Comparison of ENCODE assay signal across 16 cellular contexts in the genomic region with DNA sequence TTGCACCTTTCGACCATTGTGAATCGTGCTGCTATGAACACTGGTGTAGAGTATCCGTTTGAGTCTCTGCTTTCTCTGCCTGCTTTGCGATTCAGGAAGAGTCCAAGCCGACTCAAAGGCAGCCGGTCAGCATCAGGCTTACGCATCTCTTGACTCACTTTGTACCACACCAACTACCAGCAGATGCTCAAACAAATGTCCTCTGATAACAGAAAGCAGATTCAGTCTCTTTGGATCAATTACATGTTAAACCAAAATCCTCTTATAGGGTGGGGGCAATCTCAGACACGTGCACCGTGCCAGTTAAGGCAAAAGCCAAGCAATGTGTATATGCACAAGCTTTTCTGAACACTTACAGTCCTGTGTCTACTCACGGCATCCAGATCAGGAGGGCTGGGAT.
A peak's percentile ranks its signal among the peaks of the same experiment; 100 is the strongest.
DNase-seq lines count a peak whose midpoint lies in the region; ATAC-seq, FAIRE-seq and TF ChIP-seq lines count a peak whose summit lies in the region.
"Had no signal": no experiment of that assay in that cellular context is flagged by ENCODE, and none has a peak within 500 bp of the region (broad histone marks: within the 10 kb centered on the region; RNA-seq: fewer than 3 reads in every experiment).

No MANE protein-coding gene starts in this region.

- H3K27ac ChIP-seq in SK-N-SH (ENCODE audit: low read depth in 2 of 2, low read length in 1 of 2) = no peak overlapping the region
- no peak overlapping the region for H3K27ac ChIP-seq in GM23338 (ENCODE audit: low read depth)
- peak overlapping the region; percentile 79 for H3K27ac ChIP-seq in KMS-11
- H3K27ac ChIP-seq: foreskin keratinocyte had no signal

- intact Hi-C loops in natural killer cell (cut with micrococcal nuclease) = no loop called here

- no peaks in the 10 kb centered on the region for H4K20me1 ChIP-seq in SK-N-SH (ENCODE audit: insufficient read depth)
- no peaks in the 10 kb centered on the region for H4K20me1 ChIP-seq in GM23338 (replicated peaks; ENCODE audit: insufficient read depth)
- no peaks in the 10 kb centered on the region for H4K20me1 ChIP-seq in KMS-11 (ENCODE audit: insufficient read depth)

- no peak for TF ChIP-seq RAD21 in SK-N-SH (IDR thresholded peaks at IDR 0.05; ENCODE audit: low read length)

- H2AFZ ChIP-seq in SK-N-SH (ENCODE audit: low read depth) (no peak overlapping the region), GM23338 (peak overlapping the region; percentile 63; the same call in 1 of the 2 replicates), KMS-11 (ENCODE audit: low read depth) (peak overlapping the region; percentile 60)

- H3K9ac ChIP-seq in SK-N-SH = no peak overlapping the region
- peak overlapping the region; percentile 31; the same call in 1 of the 2 replicates for H3K9ac ChIP-seq in KMS-11

- H3K9me3 Mint-ChIP-seq in GM23338 (no peaks in the 10 kb centered on the region), natural killer cell (no peaks in the 10 kb centered on the region)
- H3K9me3 Mint-ChIP-seq: activated naive CD8-positive, alpha-beta T cell treated with anti-CD3 and anti-CD28 coated beads, Interleukin-2, amount 10 ng/mL, durations not matched to agents 7 days and 5 days; dendritic cell treated with granulocyte-macrophage colony-stimulating factor and Interleukin-4, amounts not matched to agents 40 ng/mL and 50 ng/mL, for 4 days; stimulated activated naive B cell treated with anti-CD40 and anti-IgM and Interleukin-4, amounts not matched to agents 10 μg/mL and 1 μg/mL and 100 μg/mL, for 72 hours; T-helper 1 cell treated with Interleukin-12 subunit alpha and Interleukin-12 subunit beta and Interleukin-4 antibody, amounts not matched to agents 30 μg/mL and 1 μg/mL, for 36 hours had no signal

- H3K27me3 ChIP-seq in SK-N-SH (ENCODE audit: insufficient read depth) (no peaks in the 10 kb centered on the region), GM23338 (ENCODE audit: insufficient read depth) (no peaks in the 10 kb centered on the region), KMS-11 (ENCODE audit: insufficient read depth, low read depth) (no peaks in the 10 kb centered on the region)
- H3K27me3 ChIP-seq: foreskin keratinocyte had no signal

- H3K9me2 ChIP-seq in SK-N-SH (no peaks in the 10 kb centered on the region), GM23338 (ENCODE audit: insufficient read depth) (no peaks in the 10 kb centered on the region)

- TF ChIP-seq CTCF in SK-N-SH (IDR thresholded peaks at IDR 0.05) (no peak), GM23338 (conservative IDR thresholded peaks at IDR 0.05; ENCODE audit: low read depth in 2 of 2) (no peak), KMS-11 (conservative IDR thresholded peaks at IDR 0.05; ENCODE audit: low read depth, low read length) (no peak), natural killer cell (IDR thresholded peaks at IDR 0.05) (no peak)

- FAIRE-seq in urothelium cell line (lab: Jason Lieb, UNC) = no peak

- DNase-seq in SK-N-SH (peak; percentile 19), GM23338 (ENCODE audit: low spot score) (no peak), natural killer cell (no peak), urothelium cell line (ENCODE audit: low spot score) (no peak), A172 (ENCODE audit: low spot score) (no peak), GM19240 (ENCODE audit: insufficient read length, low spot score) (no peak)
- DNase-seq: 8988T; activated naive CD8-positive, alpha-beta T cell treated with anti-CD3 and anti-CD28 coated beads, Interleukin-2, amount 10 ng/mL, durations not matched to agents 7 days and 5 days; DMS79; foreskin keratinocyte; NCI-H187 treated with DMSO at 0.1 percent for 48 hours; stimulated activated naive B cell treated with anti-CD40 and anti-IgM and Interleukin-4, amounts not matched to agents 10 μg/mL and 1 μg/mL and 100 μg/mL, for 72 hours had no signal

- H3K4me1 ChIP-seq in SK-N-SH (ENCODE audit: control insufficient read depth in 1 of 2, insufficient read depth in 2 of 2, low read depth in 1 of 2, low read length in 1 of 2) (peaks cover 0 to 12% of the 10 kb centered on the region in 2 experiments; a peak in 2 of 4 replicates), GM23338 (ENCODE audit: insufficient read depth) (peaks cover 16% of the 10 kb centered on the region), KMS-11 (ENCODE audit: low read depth, poor library complexity, severe bottlenecking) (peaks cover 53% of the 10 kb centered on the region)
- H3K4me1 ChIP-seq: foreskin keratinocyte had no signal

- H3K4me2 ChIP-seq in SK-N-SH = no peak overlapping the region
- H3K4me2 ChIP-seq in GM23338 = peak overlapping the region; percentile 69
- H3K4me2 ChIP-seq in KMS-11 = peak overlapping the region; percentile 64

- no peak for TF ChIP-seq EP300 in SK-N-SH (IDR thresholded peaks at IDR 0.05; ENCODE audit: borderline replicate concordance in 1 of 2, low read depth in 1 of 2, low read length in 1 of 2)

- peaks cover 18% of the 10 kb centered on the region for H3K4me1 Mint-ChIP-seq in GM23338
- H3K4me1 Mint-ChIP-seq in natural killer cell = peaks cover 15 to 18% of the 10 kb centered on the region in 2 donors

- POLR2A ChIA-PET in SK-N-SH (lab: Yijun Ruan, JAX) = no interaction called here

- no peaks in the 10 kb centered on the region for H3K36me3 ChIP-seq in SK-N-SH (replicated peaks in 1 of 2; ENCODE audit: control insufficient read depth in 1 of 2, insufficient read depth in 2 of 2, low read length in 1 of 2)
- no peaks in the 10 kb centered on the region for H3K36me3 ChIP-seq in GM23338 (ENCODE audit: insufficient read depth)
- no peaks in the 10 kb centered on the region for H3K36me3 ChIP-seq in KMS-11 (ENCODE audit: insufficient read depth)

- H3K9me3 ChIP-seq in SK-N-SH = no peaks in the 10 kb centered on the region

- no peak overlapping the region for H3K4me3 ChIP-seq in SK-N-SH (ENCODE audit: low read depth in 2 of 2, low read length in 1 of 2)
- no peak overlapping the region for H3K4me3 ChIP-seq in GM23338
- no peak overlapping the region for H3K4me3 ChIP-seq in KMS-11 (IDR thresholded peaks at IDR 0.05; ENCODE audit: insufficient read depth, low read depth, low read length)

- 70% methylated on average over 10 of the region's 10 CpGs for WGBS in SK-N-SH (ENCODE audit: low lambda C conversion rate)

- H3K4me3 Mint-ChIP-seq in GM23338 (no peak overlapping the region), natural killer cell (peak overlapping the region; percentile 38)
- H3K4me3 Mint-ChIP-seq: activated naive CD8-positive, alpha-beta T cell treated with anti-CD3 and anti-CD28 coated beads, Interleukin-2, amount 10 ng/mL, durations not matched to agents 7 days and 5 days; dendritic cell treated with granulocyte-macrophage colony-stimulating factor and Interleukin-4, amounts not matched to agents 40 ng/mL and 50 ng/mL, for 4 days; stimulated activated naive B cell treated with anti-CD40 and anti-IgM and Interleukin-4, amounts not matched to agents 10 μg/mL and 1 μg/mL and 100 μg/mL, for 72 hours; T-helper 1 cell treated with Interleukin-12 subunit alpha and Interleukin-12 subunit beta and Interleukin-4 antibody, amounts not matched to agents 30 μg/mL and 1 μg/mL, for 36 hours had no signal

- H3K27me3 Mint-ChIP-seq in GM23338 (ENCODE audit: insufficient read depth, low read depth, poor library complexity) (no peaks in the 10 kb centered on the region), natural killer cell (ENCODE audit: low read depth in 2 of 2) (no peaks in the 10 kb centered on the region)
- H3K27me3 Mint-ChIP-seq: activated naive CD8-positive, alpha-beta T cell treated with anti-CD3 and anti-CD28 coated beads, Interleukin-2, amount 10 ng/mL, durations not matched to agents 7 days and 5 days; dendritic cell treated with granulocyte-macrophage colony-stimulating factor and Interleukin-4, amounts not matched to agents 40 ng/mL and 50 ng/mL, for 4 days; stimulated activated naive B cell treated with anti-CD40 and anti-IgM and Interleukin-4, amounts not matched to agents 10 μg/mL and 1 μg/mL and 100 μg/mL, for 72 hours had no signal

- H3K27ac Mint-ChIP-seq in GM23338 = no peak overlapping the region
- peak overlapping the region; percentile 37 to 56 for H3K27ac Mint-ChIP-seq in natural killer cell
- H3K27ac Mint-ChIP-seq: activated naive CD8-positive, alpha-beta T cell treated with anti-CD3 and anti-CD28 coated beads, Interleukin-2, amount 10 ng/mL, durations not matched to agents 7 days and 5 days; dendritic cell treated with granulocyte-macrophage colony-stimulating factor and Interleukin-4, amounts not matched to agents 40 ng/mL and 50 ng/mL, for 4 days; stimulated activated naive B cell treated with anti-CD40 and anti-IgM and Interleukin-4, amounts not matched to agents 10 μg/mL and 1 μg/mL and 100 μg/mL, for 72 hours; T-helper 1 cell treated with Interleukin-12 subunit alpha and Interleukin-12 subunit beta and Interleukin-4 antibody, amounts not matched to agents 30 μg/mL and 1 μg/mL, for 36 hours had no signal

- H3K36me3 Mint-ChIP-seq in GM23338 (ENCODE audit: low read depth) = no peaks in the 10 kb centered on the region
- no peaks in the 10 kb centered on the region for H3K36me3 Mint-ChIP-seq in natural killer cell
- H3K36me3 Mint-ChIP-seq: activated naive CD8-positive, alpha-beta T cell treated with anti-CD3 and anti-CD28 coated beads, Interleukin-2, amount 10 ng/mL, durations not matched to agents 7 days and 5 days; stimulated activated naive B cell treated with anti-CD40 and anti-IgM and Interleukin-4, amounts not matched to agents 10 μg/mL and 1 μg/mL and 100 μg/mL, for 72 hours had no signal

- ATAC-seq in SK-N-SH treated with all-trans-retinoic acid at 6 μM for 48 hours (no peak), GM23338 (peak; percentile 57), natural killer cell (peak in 1 of 3 donors; percentile 10)
- ATAC-seq: foreskin keratinocyte had no signal

- no peaks in the 10 kb centered on the region for H3F3A ChIP-seq in SK-N-SH (replicated peaks; ENCODE audit: insufficient read depth)
- H3F3A ChIP-seq in GM23338 (replicated peaks; ENCODE audit: low read depth) = no peaks in the 10 kb centered on the region

- CTCF ChIA-PET in SK-N-SH (lab: Yijun Ruan, JAX) = interaction anchor here (1.4 kb wide), 1 partner anchor 159 kb away, joined by 4 read pairs; no protein-coding TSS in a partner anchor

- H3K79me2 ChIP-seq in SK-N-SH (ENCODE audit: insufficient read depth) (no peaks in the 10 kb centered on the region), GM23338 (replicated peaks; ENCODE audit: insufficient read depth) (no peaks in the 10 kb centered on the region), KMS-11 (ENCODE audit: insufficient read depth, low read depth) (no peaks in the 10 kb centered on the region)

TF ChIP-seq in SK-N-SH, 30 proteins besides CTCF, POLR2A, EP300 and RAD21 (continues in another document):
- no peak for TF ChIP-seq POLR2AphosphoS5 (IDR thresholded peaks at IDR 0.05; ENCODE audit: low read depth, low read length)
- no peak for TF ChIP-seq SIN3A (IDR thresholded peaks at IDR 0.05; ENCODE audit: borderline replicate concordance, low read depth, low read length)

TF ChIP-seq in SK-N-SH treated with all-trans-retinoic acid at 6 μM for 48 hours, 23 proteins besides CTCF, POLR2A, EP300 and RAD21 (continues in another document):
- no peak for TF ChIP-seq RARB (CRISPR knock-in tag; IDR thresholded peaks at IDR 0.05)
- no peak for TF ChIP-seq BACH2 (CRISPR knock-in tag; IDR thresholded peaks at IDR 0.05; ENCODE audit: borderline replicate concordance)

TF ChIP-seq in GM23338, 12 proteins besides CTCF, POLR2A, EP300 and RAD21 (continues in another document):
- no peak for TF ChIP-seq EZH2 (IDR thresholded peaks at IDR 0.05; ENCODE audit: low read depth, unreplicated experiment)
